ENCODE assay signal across 1 cellular context in genomic region chr1:232600430-232601258, GRCh38.
TF ChIP-seq lines count a peak whose summit lies in the region.

No MANE protein-coding gene starts in this region.

TF ChIP-seq in HEK293, 187 proteins besides CTCF, POLR2A, EP300 and RAD21 (continued from another document and continues in another):
- TF ChIP-seq, protein P1, sequence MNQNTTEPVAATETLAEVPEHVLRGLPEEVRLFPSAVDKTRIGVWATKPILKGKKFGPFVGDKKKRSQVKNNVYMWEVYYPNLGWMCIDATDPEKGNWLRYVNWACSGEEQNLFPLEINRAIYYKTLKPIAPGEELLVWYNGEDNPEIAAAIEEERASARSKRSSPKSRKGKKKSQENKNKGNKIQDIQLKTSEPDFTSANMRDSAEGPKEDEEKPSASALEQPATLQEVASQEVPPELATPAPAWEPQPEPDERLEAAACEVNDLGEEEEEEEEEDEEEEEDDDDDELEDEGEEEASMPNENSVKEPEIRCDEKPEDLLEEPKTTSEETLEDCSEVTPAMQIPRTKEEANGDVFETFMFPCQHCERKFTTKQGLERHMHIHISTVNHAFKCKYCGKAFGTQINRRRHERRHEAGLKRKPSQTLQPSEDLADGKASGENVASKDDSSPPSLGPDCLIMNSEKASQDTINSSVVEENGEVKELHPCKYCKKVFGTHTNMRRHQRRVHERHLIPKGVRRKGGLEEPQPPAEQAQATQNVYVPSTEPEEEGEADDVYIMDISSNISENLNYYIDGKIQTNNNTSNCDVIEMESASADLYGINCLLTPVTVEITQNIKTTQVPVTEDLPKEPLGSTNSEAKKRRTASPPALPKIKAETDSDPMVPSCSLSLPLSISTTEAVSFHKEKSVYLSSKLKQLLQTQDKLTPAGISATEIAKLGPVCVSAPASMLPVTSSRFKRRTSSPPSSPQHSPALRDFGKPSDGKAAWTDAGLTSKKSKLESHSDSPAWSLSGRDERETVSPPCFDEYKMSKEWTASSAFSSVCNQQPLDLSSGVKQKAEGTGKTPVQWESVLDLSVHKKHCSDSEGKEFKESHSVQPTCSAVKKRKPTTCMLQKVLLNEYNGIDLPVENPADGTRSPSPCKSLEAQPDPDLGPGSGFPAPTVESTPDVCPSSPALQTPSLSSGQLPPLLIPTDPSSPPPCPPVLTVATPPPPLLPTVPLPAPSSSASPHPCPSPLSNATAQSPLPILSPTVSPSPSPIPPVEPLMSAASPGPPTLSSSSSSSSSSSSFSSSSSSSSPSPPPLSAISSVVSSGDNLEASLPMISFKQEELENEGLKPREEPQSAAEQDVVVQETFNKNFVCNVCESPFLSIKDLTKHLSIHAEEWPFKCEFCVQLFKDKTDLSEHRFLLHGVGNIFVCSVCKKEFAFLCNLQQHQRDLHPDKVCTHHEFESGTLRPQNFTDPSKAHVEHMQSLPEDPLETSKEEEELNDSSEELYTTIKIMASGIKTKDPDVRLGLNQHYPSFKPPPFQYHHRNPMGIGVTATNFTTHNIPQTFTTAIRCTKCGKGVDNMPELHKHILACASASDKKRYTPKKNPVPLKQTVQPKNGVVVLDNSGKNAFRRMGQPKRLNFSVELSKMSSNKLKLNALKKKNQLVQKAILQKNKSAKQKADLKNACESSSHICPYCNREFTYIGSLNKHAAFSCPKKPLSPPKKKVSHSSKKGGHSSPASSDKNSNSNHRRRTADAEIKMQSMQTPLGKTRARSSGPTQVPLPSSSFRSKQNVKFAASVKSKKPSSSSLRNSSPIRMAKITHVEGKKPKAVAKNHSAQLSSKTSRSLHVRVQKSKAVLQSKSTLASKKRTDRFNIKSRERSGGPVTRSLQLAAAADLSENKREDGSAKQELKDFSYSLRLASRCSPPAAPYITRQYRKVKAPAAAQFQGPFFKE (tag by site-specific recombination; IDR thresholded peaks at IDR 0.05; ENCODE audit: borderline replicate concordance) = no peak
- TF ChIP-seq HOXC10 (CRISPR knock-in tag; IDR thresholded peaks at IDR 0.05) (no peak), ZNF221 (tag by site-specific recombination; IDR thresholded peaks at IDR 0.05; ENCODE audit: borderline replicate concordance) (no peak), KLF10 (tag by site-specific recombination; IDR thresholded peaks at IDR 0.05) (peak; percentile 74; the same call in 1 of the 2 replicates), ZNF560 (tag by site-specific recombination; IDR thresholded peaks at IDR 0.05; ENCODE audit: borderline replicate concordance) (no peak), ZNF658 (tag by site-specific recombination; IDR thresholded peaks at IDR 0.05) (no peak), BCL11B (tag by site-specific recombination; IDR thresholded peaks at IDR 0.05; ENCODE audit: low read depth) (no peak), ZNF138 (tag by site-specific recombination; IDR thresholded peaks at IDR 0.05; ENCODE audit: borderline replicate concordance) (no peak), OVOL3 (tag by site-specific recombination; IDR thresholded peaks at IDR 0.05) (no peak), ZNF596 (tag by site-specific recombination; IDR thresholded peaks at IDR 0.05) (no peak), GLI2 (tag by site-specific recombination; IDR thresholded peaks at IDR 0.05; ENCODE audit: borderline replicate concordance, low read depth) (no peak), ZNF677 (tag by site-specific recombination; IDR thresholded peaks at IDR 0.05) (no peak), ZNF48 (tag by site-specific recombination; IDR thresholded peaks at IDR 0.05) (no peak), REST (tag by site-specific recombination; IDR thresholded peaks at IDR 0.05) (no peak), ZNF747 (tag by site-specific recombination; IDR thresholded peaks at IDR 0.05) (no peak), ZSCAN23 (tag by site-specific recombination; IDR thresholded peaks at IDR 0.05) (peak; percentile 67), HOXD13 (CRISPR knock-in tag; IDR thresholded peaks at IDR 0.05; ENCODE audit: borderline replicate concordance) (no peak), ZBTB7A (tag by site-specific recombination; IDR thresholded peaks at IDR 0.05; ENCODE audit: low read depth) (no peak), ZFP3 (tag by site-specific recombination; IDR thresholded peaks at IDR 0.05; ENCODE audit: low read depth) (no peak), MYNN (tag by site-specific recombination; IDR thresholded peaks at IDR 0.05; ENCODE audit: borderline replicate concordance) (no peak), FEZF1 (tag by site-specific recombination; IDR thresholded peaks at IDR 0.05) (peak; percentile 77; the same call in 1 of the 2 replicates), ZNF354C (tag by site-specific recombination; IDR thresholded peaks at IDR 0.05; ENCODE audit: borderline replicate concordance, low read depth) (no peak), ZNF837 (tag by site-specific recombination; IDR thresholded peaks at IDR 0.05) (no peak), ZNF112 (tag by site-specific recombination; IDR thresholded peaks at IDR 0.05) (no peak), ZNF132 (tag by site-specific recombination; IDR thresholded peaks at IDR 0.05; ENCODE audit: borderline replicate concordance) (no peak), MZF1 (tag by site-specific recombination; IDR thresholded peaks at IDR 0.05; ENCODE audit: borderline replicate concordance) (0 out of 2 replicates have a peak, but pooled peaks have one; percentile 18), ZNF521 (tag by site-specific recombination; IDR thresholded peaks at IDR 0.05) (no peak), ZNF114 (tag by site-specific recombination; IDR thresholded peaks at IDR 0.05) (no peak), ZNF214 (tag by site-specific recombination; IDR thresholded peaks at IDR 0.05; ENCODE audit: borderline replicate concordance) (no peak), SCRT2 (tag by site-specific recombination; IDR thresholded peaks at IDR 0.05) (peak; percentile 84), ZNF548 (tag by site-specific recombination; IDR thresholded peaks at IDR 0.05) (no peak), ZBTB11 (tag by site-specific recombination; conservative IDR thresholded peaks at IDR 0.05; ENCODE audit: low read depth) (no peak), ZSCAN4 (tag by site-specific recombination; IDR thresholded peaks at IDR 0.05) (peak; percentile 15; the same call in 1 of the 2 replicates), ZNF366 (tag by site-specific recombination; conservative IDR thresholded peaks at IDR 0.05) (peak; percentile 92), ZNF175 (tag by site-specific recombination; IDR thresholded peaks at IDR 0.05) (no peak), ZNF707 (tag by site-specific recombination; IDR thresholded peaks at IDR 0.05) (no peak), ZNF514 (tag by site-specific recombination; IDR thresholded peaks at IDR 0.05) (no peak), ZNF623 (tag by site-specific recombination; IDR thresholded peaks at IDR 0.05) (no peak), MEIS1 (CRISPR knock-in tag; IDR thresholded peaks at IDR 0.05; ENCODE audit: borderline replicate concordance) (no peak), ZNF311 (tag by site-specific recombination; IDR thresholded peaks at IDR 0.05; ENCODE audit: borderline replicate concordance) (no peak), ZNF776 (tag by site-specific recombination; IDR thresholded peaks at IDR 0.05; ENCODE audit: borderline replicate concordance) (no peak), ZNF223 (tag by site-specific recombination; IDR thresholded peaks at IDR 0.05) (no peak)
- TF ChIP-seq, protein P2, sequence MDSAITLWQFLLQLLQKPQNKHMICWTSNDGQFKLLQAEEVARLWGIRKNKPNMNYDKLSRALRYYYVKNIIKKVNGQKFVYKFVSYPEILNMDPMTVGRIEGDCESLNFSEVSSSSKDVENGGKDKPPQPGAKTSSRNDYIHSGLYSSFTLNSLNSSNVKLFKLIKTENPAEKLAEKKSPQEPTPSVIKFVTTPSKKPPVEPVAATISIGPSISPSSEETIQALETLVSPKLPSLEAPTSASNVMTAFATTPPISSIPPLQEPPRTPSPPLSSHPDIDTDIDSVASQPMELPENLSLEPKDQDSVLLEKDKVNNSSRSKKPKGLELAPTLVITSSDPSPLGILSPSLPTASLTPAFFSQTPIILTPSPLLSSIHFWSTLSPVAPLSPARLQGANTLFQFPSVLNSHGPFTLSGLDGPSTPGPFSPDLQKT (IDR thresholded peaks at IDR 0.05; ENCODE audit: borderline replicate concordance, low read depth, low read length) = no peak
- TF ChIP-seq, protein P3, sequence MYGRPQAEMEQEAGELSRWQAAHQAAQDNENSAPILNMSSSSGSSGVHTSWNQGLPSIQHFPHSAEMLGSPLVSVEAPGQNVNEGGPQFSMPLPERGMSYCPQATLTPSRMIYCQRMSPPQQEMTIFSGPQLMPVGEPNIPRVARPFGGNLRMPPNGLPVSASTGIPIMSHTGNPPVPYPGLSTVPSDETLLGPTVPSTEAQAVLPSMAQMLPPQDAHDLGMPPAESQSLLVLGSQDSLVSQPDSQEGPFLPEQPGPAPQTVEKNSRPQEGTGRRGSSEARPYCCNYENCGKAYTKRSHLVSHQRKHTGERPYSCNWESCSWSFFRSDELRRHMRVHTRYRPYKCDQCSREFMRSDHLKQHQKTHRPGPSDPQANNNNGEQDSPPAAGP (tag by site-specific recombination; IDR thresholded peaks at IDR 0.05) = no peak
- TF ChIP-seq, protein P4, sequence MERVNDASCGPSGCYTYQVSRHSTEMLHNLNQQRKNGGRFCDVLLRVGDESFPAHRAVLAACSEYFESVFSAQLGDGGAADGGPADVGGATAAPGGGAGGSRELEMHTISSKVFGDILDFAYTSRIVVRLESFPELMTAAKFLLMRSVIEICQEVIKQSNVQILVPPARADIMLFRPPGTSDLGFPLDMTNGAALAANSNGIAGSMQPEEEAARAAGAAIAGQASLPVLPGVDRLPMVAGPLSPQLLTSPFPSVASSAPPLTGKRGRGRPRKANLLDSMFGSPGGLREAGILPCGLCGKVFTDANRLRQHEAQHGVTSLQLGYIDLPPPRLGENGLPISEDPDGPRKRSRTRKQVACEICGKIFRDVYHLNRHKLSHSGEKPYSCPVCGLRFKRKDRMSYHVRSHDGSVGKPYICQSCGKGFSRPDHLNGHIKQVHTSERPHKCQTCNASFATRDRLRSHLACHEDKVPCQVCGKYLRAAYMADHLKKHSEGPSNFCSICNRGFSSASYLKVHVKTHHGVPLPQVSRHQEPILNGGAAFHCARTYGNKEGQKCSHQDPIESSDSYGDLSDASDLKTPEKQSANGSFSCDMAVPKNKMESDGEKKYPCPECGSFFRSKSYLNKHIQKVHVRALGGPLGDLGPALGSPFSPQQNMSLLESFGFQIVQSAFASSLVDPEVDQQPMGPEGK (tag by site-specific recombination; IDR thresholded peaks at IDR 0.05) = peak; percentile 71
- TF ChIP-seq, protein P5, sequence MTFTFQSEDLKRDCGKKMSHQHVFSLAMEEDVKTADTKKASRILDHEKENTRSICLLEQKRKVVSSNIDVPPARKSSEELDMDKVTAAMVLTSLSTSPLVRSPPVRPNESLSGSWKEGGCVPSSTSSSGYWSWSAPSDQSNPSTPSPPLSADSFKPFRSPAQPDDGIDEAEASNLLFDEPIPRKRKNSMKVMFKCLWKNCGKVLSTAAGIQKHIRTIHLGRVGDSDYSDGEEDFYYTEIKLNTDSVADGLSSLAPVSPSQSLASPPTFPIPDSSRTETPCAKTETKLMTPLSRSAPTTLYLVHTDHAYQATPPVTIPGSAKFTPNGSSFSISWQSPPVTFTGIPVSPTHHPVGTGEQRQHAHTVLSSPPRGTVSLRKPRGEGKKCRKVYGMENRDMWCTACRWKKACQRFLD (tag by site-specific recombination; IDR thresholded peaks at IDR 0.05) = no peak
